8 cellular contexts compared by ENCODE assay signal in genomic region chr13:23378009-23378632, GRCh38. TPM values are rescaled to one million over a fixed set of nuclear protein-coding genes. Genes with fewer than 3 reads are reported as not detected.
DNase-seq lines count a peak whose midpoint lies in the region.

No MANE protein-coding gene starts in this region.

- CTCF ChIA-PET in activated CD4-positive, alpha-beta memory T cell treated with anti-CD3 and anti-CD28 coated beads, Interleukin-2, amount 10 ng/mL, durations not matched to agents 7 days and 5 days (lab: Charles Lee): no interaction called here

- no peaks in the 10 kb centered on the region for H3K9me3 ChIP-seq in skeletal muscle satellite cell (replicated peaks; ENCODE audit: low read length)

- peaks cover 6% of the 10 kb centered on the region for H3K36me3 Mint-ChIP-seq in activated CD4-positive, alpha-beta memory T cell treated with anti-CD3 and anti-CD28 coated beads, Interleukin-2, amount 10 ng/mL, durations not matched to agents 7 days and 5 days (ENCODE audit: low read depth)

- peak overlapping the region; percentile 22 for H3K4me3 Mint-ChIP-seq in activated CD4-positive, alpha-beta memory T cell treated with anti-CD3 and anti-CD28 coated beads, Interleukin-2, amount 10 ng/mL, durations not matched to agents 7 days and 5 days

- POLR2A ChIA-PET in activated CD4-positive, alpha-beta memory T cell treated with anti-CD3 and anti-CD28 coated beads, Interleukin-2, amount 10 ng/mL, durations not matched to agents 7 days and 5 days (lab: Charles Lee): interaction anchor here (1.2 to 1.6 kb wide), 2 partner anchors 57 to 1317 kb away, joined by 3 to 4 read pairs; no protein-coding TSS in a partner anchor

- H3K4me1 ChIP-seq in skeletal muscle satellite cell (ENCODE audit: control insufficient read depth, insufficient read depth, low read length): peaks cover 71% of the 10 kb centered on the region

- peaks cover 5% of the 10 kb centered on the region for H3K27me3 Mint-ChIP-seq in activated CD4-positive, alpha-beta memory T cell treated with anti-CD3 and anti-CD28 coated beads, Interleukin-2, amount 10 ng/mL, durations not matched to agents 7 days and 5 days

- in situ Hi-C loops in KBM-7 (cut with MboI; ENCODE audit: low pct_unique_long_range_greater_than_20kb, low sequenced_read_pairs): no loop called here

- H3K4me1 Mint-ChIP-seq in activated CD4-positive, alpha-beta memory T cell treated with anti-CD3 and anti-CD28 coated beads, Interleukin-2, amount 10 ng/mL, durations not matched to agents 7 days and 5 days: peaks cover 56% of the 10 kb centered on the region

- H3K27ac Mint-ChIP-seq in activated CD4-positive, alpha-beta memory T cell treated with anti-CD3 and anti-CD28 coated beads, Interleukin-2, amount 10 ng/mL, durations not matched to agents 7 days and 5 days: peak overlapping the region; percentile 68

- no peaks in the 10 kb centered on the region for H3K27me3 ChIP-seq in skeletal muscle satellite cell (ENCODE audit: control insufficient read depth, insufficient read depth, low read length)

- H3K36me3 ChIP-seq in skeletal muscle satellite cell (ENCODE audit: insufficient read depth, low read length): peaks cover 2% of the 10 kb centered on the region

- peak overlapping the region; percentile 53 for H3K4me2 ChIP-seq in skeletal muscle satellite cell (ENCODE audit: low read length)

- no peaks in the 10 kb centered on the region for H3K9me3 Mint-ChIP-seq in activated CD4-positive, alpha-beta memory T cell treated with anti-CD3 and anti-CD28 coated beads, Interleukin-2, amount 10 ng/mL, durations not matched to agents 7 days and 5 days

- peak overlapping the region; percentile 45 for H3K9ac ChIP-seq in skeletal muscle satellite cell (ENCODE audit: low read depth, low read length)

- DNase-seq in activated naive CD4-positive, alpha-beta T cell treated with Interleukin-2 at 50 U/mL for 16 hours: peak; percentile 70
- no peak for DNase-seq in activated naive CD4-positive, alpha-beta T cell (lab: John Stamatoyannopoulos, UW)
- DNase-seq in KBM-7: peak; percentile 84
- peak; percentile 57 for DNase-seq in activated CD4-positive, alpha-beta memory T cell treated with anti-CD3 and anti-CD28 coated beads, Interleukin-2, amount 10 ng/mL, durations not matched to agents 7 days and 5 days
- peak; percentile 45 for DNase-seq in epithelial cell of prostate (ENCODE audit: low read depth, low spot score)
- DNase-seq in NCI-H526 (lab: John Stamatoyannopoulos, UW): no peak
- no peak for DNase-seq in COLO668 (lab: John Stamatoyannopoulos, UW; ENCODE audit: unreplicated experiment)

- H3K4me3 ChIP-seq in skeletal muscle satellite cell (ENCODE audit: low read length): peak overlapping the region; percentile 15

- peak overlapping the region; percentile 72 for H3K27ac ChIP-seq in epithelial cell of prostate

RNA-seq across cellular contexts. Expression of gene SACS, which starts 55.4 kb away (rescaled TPM):
- 10 to 100 TPM; 17.7 to 20.8 TPM for total RNA-seq in activated CD4-positive, alpha-beta memory T cell treated with anti-CD3 and anti-CD28 coated beads, Interleukin-2, amount 10 ng/mL, durations not matched to agents 7 days and 5 days
- 92.6 and 92.8 TPM in 2 replicates for total RNA-seq in skeletal muscle satellite cell (2012; rRNA removed)

Comparison
In these comparisons a context has a peak if more than half of its experiments do, and no peak if none do; other contexts are left out.
1. DNase-seq: peak in activated naive CD4-positive, alpha-beta T cell treated with Interleukin-2 at 50 U/mL for 16 hours (single experiment), KBM-7 (single experiment), activated CD4-positive, alpha-beta memory T cell treated with anti-CD3 and anti-CD28 coated beads, Interleukin-2, amount 10 ng/mL, durations not matched to agents 7 days and 5 days (single experiment) and epithelial cell of prostate (single experiment); none in activated naive CD4-positive, alpha-beta T cell (0 of 4), NCI-H526 (0 of 2) and COLO668 (single experiment).